In the genomic region with DNA sequence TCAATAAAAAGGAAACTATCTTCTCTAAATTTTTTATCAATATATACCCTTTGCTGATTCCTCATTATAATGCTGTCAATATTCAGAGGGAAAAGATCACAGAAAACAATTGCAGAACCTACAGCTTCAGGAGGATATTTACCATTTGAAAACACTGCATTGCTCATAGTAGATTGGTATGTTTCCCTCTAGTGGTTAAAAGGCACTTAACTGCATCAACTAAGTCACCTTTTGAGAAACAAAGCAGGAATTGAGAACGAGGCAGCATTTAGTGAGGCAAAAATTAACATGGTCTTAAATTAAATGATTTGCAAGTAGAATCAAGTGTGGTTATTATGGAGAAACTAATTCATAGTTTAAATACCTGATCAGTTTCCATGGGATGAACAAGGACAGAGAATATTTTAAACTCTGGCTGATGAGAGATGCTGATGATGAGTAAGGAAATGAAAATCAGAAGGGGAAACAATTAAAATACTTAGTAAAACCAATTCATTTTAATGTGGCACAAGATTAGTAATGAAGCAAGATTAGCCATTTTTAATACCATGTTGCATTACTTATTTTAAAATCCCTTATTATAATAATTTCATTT, we compare ENCODE assay signal across 8 cellular contexts.
A peak's percentile ranks its signal among the peaks of the same experiment; 100 is the strongest.
DNase-seq lines count a peak whose midpoint lies in the region; ATAC-seq, FAIRE-seq and TF ChIP-seq lines count a peak whose summit lies in the region.

No MANE protein-coding gene starts in this region.

- H3K9me3 ChIP-seq in spleen, result no peaks in the 10 kb centered on the region

- peak; percentile 60 for TF ChIP-seq CTCF in D721Med (IDR thresholded peaks at IDR 0.05; ENCODE audit: insufficient read depth, missing control alignments)
- peak; percentile 75 for TF ChIP-seq CTCF in progenitor cell of endocrine pancreas (IDR thresholded peaks at IDR 0.05; ENCODE audit: unreplicated experiment)
- peak in 3 of 11 experiments; percentile 12 to 20 (median 17) for TF ChIP-seq CTCF in spleen (IDR thresholded peaks at IDR 0.05 in 8 of 11, conservative IDR thresholded peaks at IDR 0.05 in 3 of 11)

- H3K9me3 Mint-ChIP-seq in progenitor cell of endocrine pancreas (ENCODE audit: low read depth), result no peaks in the 10 kb centered on the region

- no peak overlapping the region for H3K27ac ChIP-seq in spleen

- no peak for TF ChIP-seq POLR2A in spleen (IDR thresholded peaks at IDR 0.05)

- DNase-seq in D721Med (ENCODE audit: insufficient read length, low spot score), result no peak
- peak; percentile 11 for DNase-seq in NCI-H2227 treated with DMSO at 0.1 percent for 48 hours (lab: John Stamatoyannopoulos, UW)
- DNase-seq in cerebellar cortex (ENCODE audit: low spot score), result peak; percentile 58
- no peak for DNase-seq in progenitor cell of endocrine pancreas (ENCODE audit: low spot score, unreplicated experiment)
- DNase-seq in spleen, result no peak

- peak; percentile 89 for FAIRE-seq in D721Med (lab: Jason Lieb, UNC)

- intact Hi-C loops in spleen (cut with DNase I; ENCODE audit: low total_unique reads), result no loop called here

- no peaks in the 10 kb centered on the region for H3K36me3 Mint-ChIP-seq in progenitor cell of endocrine pancreas (ENCODE audit: insufficient read depth)

- H3K4me3 Mint-ChIP-seq in progenitor cell of endocrine pancreas (ENCODE audit: low read depth), result no peak overlapping the region

- WGBS in spleen, 5 donors, result 21 to 41% (median 29%) methylated on average over 1 of the region's 1 CpG

- H3K27me3 Mint-ChIP-seq in progenitor cell of endocrine pancreas, result no peaks in the 10 kb centered on the region

- H3K36me3 ChIP-seq in spleen, result no peaks in the 10 kb centered on the region

- H3K4me1 ChIP-seq in spleen, result no peaks in the 10 kb centered on the region

- ATAC-seq in HG02623 (IDR thresholded peaks at IDR 0.05; ENCODE audit: unreplicated experiment) (peak; percentile 61), HG02588 (IDR thresholded peaks at IDR 0.05; ENCODE audit: unreplicated experiment) (no peak), HG03095 (IDR thresholded peaks at IDR 0.05; ENCODE audit: unreplicated experiment) (no peak)

- H3K4me1 Mint-ChIP-seq in progenitor cell of endocrine pancreas (ENCODE audit: low read depth), result peaks cover 4% of the 10 kb centered on the region

- no peak overlapping the region for H3K27ac Mint-ChIP-seq in progenitor cell of endocrine pancreas

- no peak overlapping the region for H3K4me3 ChIP-seq in spleen

- no peaks in the 10 kb centered on the region for H3K27me3 ChIP-seq in spleen (replicated peaks in 1 of 7)

Comparison
In these comparisons a context has a peak if more than half of its experiments do, and no peak if none do; other contexts are left out.
1. DNase-seq: peak in NCI-H2227 treated with DMSO at 0.1 percent for 48 hours (single experiment) and cerebellar cortex (single experiment); none in D721Med (single experiment), progenitor cell of endocrine pancreas (single experiment) and spleen (single experiment).